In the genomic region with DNA sequence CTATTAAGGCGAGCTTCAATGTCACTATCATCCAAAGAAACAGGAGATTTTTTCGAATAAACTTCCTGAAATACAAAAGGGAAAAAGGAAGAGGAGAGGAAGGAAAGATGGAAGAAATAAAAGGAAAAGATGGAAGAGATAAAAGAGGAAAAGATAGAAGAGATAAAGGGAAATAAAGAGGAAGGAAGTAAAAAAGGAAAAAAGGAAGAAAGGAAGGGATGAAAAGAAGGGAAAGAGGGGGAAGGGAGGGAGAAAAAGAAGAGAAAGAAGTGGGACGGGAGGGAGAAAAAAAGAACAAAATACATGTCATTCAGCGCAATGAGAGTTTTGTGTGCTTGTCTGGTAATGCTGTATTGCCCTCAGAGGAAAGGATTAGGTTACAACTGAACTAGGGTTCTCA, we compare ENCODE assay signal across 7 cellular contexts.
"Had no signal": no experiment of that assay in that cellular context is flagged by ENCODE, and none has a peak within 500 bp of the region (broad histone marks: within the 10 kb centered on the region; RNA-seq: fewer than 3 reads in every experiment).

No MANE protein-coding gene starts in this region.

- H3K4me2 ChIP-seq: GM23338 had no signal

- H3K4me3 ChIP-seq: GM23338 had no signal

- H3K27ac Mint-ChIP-seq: HFFc6 had no signal

- DNase-seq: H9, HCEC 1CT, HFFc6, IMR-90, KBM-7 had no signal

- H3K4me3 Mint-ChIP-seq: GM23338, H9, HFFc6 had no signal

- ATAC-seq: GM23338 had no signal

- H2AFZ ChIP-seq: GM23338 had no signal

- H3K4me1 Mint-ChIP-seq: GM23338 had no signal

- H3K9me3 Mint-ChIP-seq: GM23338, H9, HFFc6 had no signal

- H3K27ac ChIP-seq: HL-60 had no signal
